8 cellular contexts compared by ENCODE assay signal in genomic region chr11:73157141-73158010, GRCh38. TPM values are rescaled to one million over a fixed set of nuclear protein-coding genes. Genes with fewer than 3 reads are reported as not detected.
DNase-seq lines count a peak whose midpoint lies in the region; ATAC-seq and TF ChIP-seq lines count a peak whose summit lies in the region.

No MANE protein-coding gene starts in this region.

- TF ChIP-seq POLR2A in GM10847 (IDR thresholded peaks at IDR 0.05; ENCODE audit: extremely low read depth, insufficient read length) (peak; percentile 41), Raji (IDR thresholded peaks at IDR 0.05; ENCODE audit: insufficient read depth, low read depth, low read length) (0 out of 2 replicates have a peak, but pooled peaks have one; percentile 25), upper lobe of left lung (IDR thresholded peaks at IDR 0.05) (no peak)

- H3K4me3 ChIP-seq in upper lobe of left lung = no peak overlapping the region

- H3K36me3 ChIP-seq in upper lobe of left lung = no peaks in the 10 kb centered on the region

- TF ChIP-seq EP300 in upper lobe of left lung (IDR thresholded peaks at IDR 0.05) = no peak

- TF ChIP-seq CTCF in upper lobe of left lung (IDR thresholded peaks at IDR 0.05) = no peak

- peak overlapping the region; percentile 32 to 79 (median 60) for H3K27ac ChIP-seq in upper lobe of left lung

- DNase-seq in iris pigment epithelial cell (ENCODE audit: low read depth) (peak; percentile 62), upper lobe of left lung (peak; percentile 54 to 58), NCI-H2081 (lab: John Stamatoyannopoulos, UW) (no peak), NCI-H2227 (lab: John Stamatoyannopoulos, UW; ENCODE audit: unreplicated experiment) (no peak)
- DNase-seq in stimulated activated CD4-positive, alpha-beta T cell treated with anti-CD3 and anti-CD28 coated beads, Interleukin-4, amount 100 ng/mL, for 4 hours = no peak

- H3K9me3 ChIP-seq in upper lobe of left lung = no peaks in the 10 kb centered on the region

- H3K4me1 ChIP-seq in upper lobe of left lung = peaks cover 25 to 43% (median 36%) of the 10 kb centered on the region in 4 donors

- H3K27me3 ChIP-seq in upper lobe of left lung = no peaks in the 10 kb centered on the region

- 42 to 48% methylated on average over 3 to 9 of the region's 9 CpGs for WGBS in upper lobe of left lung, 2 donors

- peak; percentile 40 for ATAC-seq in HG02588 (IDR thresholded peaks at IDR 0.05; ENCODE audit: unreplicated experiment)
- ATAC-seq in upper lobe of left lung (ENCODE audit: low FRiP score in 2 of 2) = peak; percentile 67 to 74

RNA-seq across cellular contexts. Expression of gene FCHSD2, which starts 15.3 kb away (rescaled TPM):
- 10 to 100 TPM; 22.5 to 55.6 (median 42.7) TPM for total RNA-seq in upper lobe of left lung

Comparison
In these comparisons a context has a peak if more than half of its experiments do, and no peak if none do; other contexts are left out.
1. POLR2A ChIP-seq: peak in GM10847 (single experiment) and Raji (single experiment); none in upper lobe of left lung (0 of 4).
2. DNase-seq: peak in iris pigment epithelial cell (single experiment) and upper lobe of left lung (2 of 2); none in stimulated activated CD4-positive, alpha-beta T cell treated with anti-CD3 and anti-CD28 coated beads, Interleukin-4, amount 100 ng/mL, for 4 hours (0 of 2), NCI-H2081 (0 of 2) and NCI-H2227 (single experiment).